ENCODE assay signal across 28 cellular contexts in genomic region chr1:163278602-163279001, GRCh38. TPM values are rescaled to one million over a fixed set of nuclear protein-coding genes. Genes with fewer than 3 reads are reported as not detected.
"Had no signal": no experiment of that assay in that cellular context is flagged by ENCODE, and none has a peak within 500 bp of the region (broad histone marks: within the 10 kb centered on the region; RNA-seq: fewer than 3 reads in every experiment).

No MANE protein-coding gene starts in this region.

- DNase-seq: colonic mucosa; cortex of kidney; dermis blood vessel endothelial cell; dorsolateral prefrontal cortex; effector CD4-positive, alpha-beta T cell; effector CD8-positive, alpha-beta T cell; effector memory CD4-positive, alpha-beta T cell; effector memory CD8-positive, alpha-beta T cell; erythroblast; esophagus squamous epithelium; foreskin fibroblast; foreskin keratinocyte; foreskin melanocyte; gastrocnemius medialis; glutamatergic neuron; head of caudate nucleus; heart left ventricle; heart right ventricle; hippocampal formation had no signal

- H3K27me3 Mint-ChIP-seq: dendritic cell treated with granulocyte-macrophage colony-stimulating factor and Interleukin-4, amounts not matched to agents 40 ng/mL and 50 ng/mL, for 4 days; effector memory CD8-positive, alpha-beta T cell had no signal

- H3K27me3 ChIP-seq: colonic mucosa, dorsolateral prefrontal cortex, esophagus muscularis mucosa, esophagus squamous epithelium, foreskin keratinocyte, gastrocnemius medialis, gastroesophageal sphincter, heart left ventricle, heart right ventricle, hepatocyte had no signal

- H3K27ac Mint-ChIP-seq: dendritic cell treated with granulocyte-macrophage colony-stimulating factor and Interleukin-4, amounts not matched to agents 40 ng/mL and 50 ng/mL, for 4 days; effector memory CD8-positive, alpha-beta T cell had no signal

- ATAC-seq: effector memory CD8-positive, alpha-beta T cell; esophagus mucosa; foreskin keratinocyte; gastrocnemius medialis; gastroesophageal sphincter; heart left ventricle; heart right ventricle had no signal

- H2AFZ ChIP-seq: hepatocyte had no signal

- H3K36me3 ChIP-seq: colonic mucosa, esophagus muscularis mucosa, gastrocnemius medialis, heart left ventricle, heart right ventricle had no signal

- H3K4me3 ChIP-seq: colonic mucosa, coronary artery, dorsolateral prefrontal cortex, esophagus muscularis mucosa, esophagus squamous epithelium, gastrocnemius medialis, gastroesophageal sphincter, heart left ventricle, heart right ventricle, hepatocyte had no signal

- FAIRE-seq: colon, frontal cortex had no signal

- H3K79me2 ChIP-seq: hepatocyte had no signal

- H3K4me1 ChIP-seq: colonic mucosa, esophagus muscularis mucosa, esophagus squamous epithelium, gastrocnemius medialis, gastroesophageal sphincter, heart left ventricle, heart right ventricle had no signal

- H3K27ac ChIP-seq: colonic mucosa, coronary artery, dorsolateral prefrontal cortex, epithelial cell of prostate, esophagus muscularis mucosa, esophagus squamous epithelium, foreskin keratinocyte, gastrocnemius medialis, gastroesophageal sphincter, heart left ventricle, heart right ventricle, hepatocyte had no signal

- H3K4me2 ChIP-seq: hepatocyte had no signal

- H3K4me3 Mint-ChIP-seq: dendritic cell treated with granulocyte-macrophage colony-stimulating factor and Interleukin-4, amounts not matched to agents 40 ng/mL and 50 ng/mL, for 4 days; effector memory CD8-positive, alpha-beta T cell had no signal

- H3K9me3 ChIP-seq: colonic mucosa had no signal

RNA-seq across cellular contexts. Expression of gene NUF2, which starts 43.2 kb away (rescaled TPM):
- total RNA-seq: gastrocnemius medialis had no signal
